ENCODE assay signal across 9 cellular contexts in the genomic region with DNA sequence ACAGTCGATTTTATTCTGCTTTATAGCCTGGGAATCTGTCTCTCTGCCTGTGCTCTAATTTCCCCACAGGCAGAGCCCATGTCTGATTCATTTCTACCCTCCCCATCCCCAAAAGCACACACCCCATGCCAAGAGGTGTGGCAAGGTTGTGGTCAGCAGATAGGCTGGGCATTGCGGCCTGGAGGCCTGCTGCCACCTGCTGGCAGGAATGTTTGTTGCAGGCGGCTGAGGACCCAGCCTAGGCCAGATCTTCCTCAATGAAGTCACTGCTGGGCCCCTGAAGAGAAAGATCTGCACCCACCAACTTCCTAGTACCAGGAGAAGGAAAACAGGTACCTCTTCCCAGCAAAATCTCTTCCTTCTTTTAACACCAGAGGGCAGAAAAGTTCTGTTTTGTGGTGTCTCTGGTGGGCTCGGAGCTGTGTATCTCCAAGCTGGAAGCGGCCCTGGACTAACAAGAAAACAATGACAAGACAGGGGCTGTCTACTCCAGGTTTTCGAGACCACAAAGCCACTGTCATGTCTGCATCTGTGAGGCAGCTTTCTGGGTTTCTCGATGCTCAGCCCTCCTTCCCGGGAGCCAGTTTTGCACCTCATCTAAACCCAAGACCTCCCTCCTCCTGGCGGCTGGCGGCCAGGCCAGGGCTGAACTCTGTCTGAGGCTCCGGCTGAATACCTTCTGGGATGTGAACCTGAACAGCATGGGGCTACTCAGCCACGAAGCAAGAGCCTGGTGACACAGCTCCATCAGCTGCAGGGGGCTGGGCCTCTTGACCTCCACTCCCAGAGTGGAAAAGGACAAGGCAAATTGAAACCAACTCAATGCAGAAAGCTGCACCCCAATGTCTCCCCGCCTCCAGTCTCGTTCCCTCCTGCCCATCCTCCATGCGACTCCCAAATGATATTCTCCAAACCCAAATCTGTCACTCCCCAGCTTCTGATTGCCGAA. TPM values are rescaled to one million over a fixed set of nuclear protein-coding genes. Genes with fewer than 3 reads are reported as not detected.
A peak's percentile ranks its signal among the peaks of the same experiment; 100 is the strongest.
DNase-seq lines count a peak whose midpoint lies in the region; ATAC-seq and TF ChIP-seq lines count a peak whose summit lies in the region.
"Had no signal": no experiment of that assay in that cellular context is flagged by ENCODE, and none has a peak within 500 bp of the region (broad histone marks: within the 10 kb centered on the region; RNA-seq: fewer than 3 reads in every experiment).

No MANE protein-coding gene starts in this region.

- H3K9me3 ChIP-seq in SJCRH30 (replicated peaks) (no peaks in the 10 kb centered on the region), ovary (no peaks in the 10 kb centered on the region)

- H3K27ac ChIP-seq in SJCRH30 (peak overlapping the region; percentile 82), ovary (no peak overlapping the region)

- TF ChIP-seq CTCF in ovary (IDR thresholded peaks at IDR 0.05), result peak; percentile 96 to 97 (median 97)

- H3K36me3 Mint-ChIP-seq in activated naive CD4-positive, alpha-beta T cell treated with anti-CD3 and anti-CD28 coated beads, Interleukin-2, amount 50 U/mL, for 72 hours, result no peaks in the 10 kb centered on the region

- H3K27ac Mint-ChIP-seq in activated naive CD4-positive, alpha-beta T cell treated with anti-CD3 and anti-CD28 coated beads, Interleukin-2, amount 50 U/mL, for 72 hours, result no peak overlapping the region

- 61 to 68% (median 62%) methylated on average over 16 of the region's 16 CpGs for WGBS in ovary, 3 donors

- H3K4me3 ChIP-seq in SJCRH30 (no peak overlapping the region), ovary (no peak overlapping the region)
- H3K4me3 ChIP-seq: skin epidermis had no signal

- TF ChIP-seq POLR2A in ovary (IDR thresholded peaks at IDR 0.05), result no peak

- peaks cover 21% of the 10 kb centered on the region for H3K36me3 ChIP-seq in SJCRH30
- H3K36me3 ChIP-seq in ovary, result no peaks in the 10 kb centered on the region

- ATAC-seq in HG03039 (IDR thresholded peaks at IDR 0.05; ENCODE audit: unreplicated experiment) (peak; percentile 50), Right ventricle myocardium superior (ENCODE audit: poor library complexity) (peak; percentile 90), GM19467 (IDR thresholded peaks at IDR 0.05; ENCODE audit: unreplicated experiment) (no peak)
- ATAC-seq in activated naive CD4-positive, alpha-beta T cell treated with anti-CD3 and anti-CD28 coated beads, Interleukin-2, amount 50 U/mL, for 72 hours, result peak; percentile 76 to 79

- intact Hi-C loops in Right ventricle myocardium superior (cut with DNase I), result loop anchor here (5.0 kb wide), 1 partner anchor 474 kb away; no protein-coding TSS in a partner anchor
- intact Hi-C loops in ovary (cut with DNase I), result no loop called here

- H3K4me1 ChIP-seq in SJCRH30 (peaks cover 26% of the 10 kb centered on the region), ovary (ENCODE audit: insufficient read depth) (peaks cover 3% of the 10 kb centered on the region)

- no peak for TF ChIP-seq EP300 in ovary (IDR thresholded peaks at IDR 0.05)

- DNase-seq in NCI-H1417 (lab: John Stamatoyannopoulos, UW), result peak in 2 of 3 experiments; percentile 32 to 55
- no peak for DNase-seq in NCI-H1417 treated with DMSO at 0.1 percent for 48 hours (lab: John Stamatoyannopoulos, UW)
- peak; percentile 81 to 88 for DNase-seq in SJCRH30
- peak; percentile 70 to 78 for DNase-seq in activated naive CD4-positive, alpha-beta T cell treated with anti-CD3 and anti-CD28 coated beads, Interleukin-2, amount 50 U/mL, for 72 hours (ENCODE audit: low spot score in 2 of 2)
- DNase-seq in Right ventricle myocardium superior, result peak; percentile 89
- peak; percentile 80 to 91 (median 89) for DNase-seq in ovary

- H3K9me3 Mint-ChIP-seq in activated naive CD4-positive, alpha-beta T cell treated with anti-CD3 and anti-CD28 coated beads, Interleukin-2, amount 50 U/mL, for 72 hours, result no peaks in the 10 kb centered on the region

- no peaks in the 10 kb centered on the region for H3K27me3 ChIP-seq in SJCRH30
- no peaks in the 10 kb centered on the region for H3K27me3 ChIP-seq in ovary

RNA-seq across cellular contexts. Expression of gene ANKS6, which starts 4.9 kb away (rescaled TPM):
- total RNA-seq in SJCRH30 (2014; rRNA removed; shearing (Covaris generic)), result 29.2 and 32.0 TPM in 2 replicates
- total RNA-seq in activated naive CD4-positive, alpha-beta T cell treated with anti-CD3 and anti-CD28 coated beads, Interleukin-2, amount 50 U/mL, for 72 hours, result 10 to 100 TPM in 1 of 2 donors, 1 to 10 TPM in 1; 9.8 to 18.6 TPM
- total RNA-seq in Right ventricle myocardium superior, result 3.0 TPM
- 10 to 100 TPM; 11.8 to 29.3 (median 18.6) TPM for total RNA-seq in ovary
- polyA plus RNA-seq in ovary, result 10 to 100 TPM in 1 of 2 donors, 1 to 10 TPM in 1; 7.4 to 12.9 TPM

RNA-seq across cellular contexts. Expression of gene GALNT12, which starts 16.0 kb away (rescaled TPM):
- 2.2 and 2.7 TPM in 2 replicates for total RNA-seq in SJCRH30 (2014; rRNA removed; shearing (Covaris generic))
- 10 to 100 TPM in 1 of 2 donors, 1 to 10 TPM in 1; 8.1 to 12.0 TPM for total RNA-seq in activated naive CD4-positive, alpha-beta T cell treated with anti-CD3 and anti-CD28 coated beads, Interleukin-2, amount 50 U/mL, for 72 hours
- total RNA-seq in Right ventricle myocardium superior, result 0.43 TPM
- 1 to 10 TPM in 5 of 7 donors, under 1 TPM in 2; 0.23 to 7.0 (median 1.4) TPM for total RNA-seq in ovary
- 1 to 10 TPM in 1 of 2 donors, under 1 TPM in 1; 0.51 to 3.5 TPM for polyA plus RNA-seq in ovary
